26 cellular contexts compared by ENCODE assay signal in genomic region chr14:99080306-99080705, GRCh38.
DNase-seq lines count a peak whose midpoint lies in the region; FAIRE-seq and TF ChIP-seq lines count a peak whose summit lies in the region.
"Had no signal": no experiment of that assay in that cellular context is flagged by ENCODE, and none has a peak within 500 bp of the region (broad histone marks: within the 10 kb centered on the region; RNA-seq: fewer than 3 reads in every experiment).

No MANE protein-coding gene starts in this region.

- H3K23me2 ChIP-seq in H9 (ENCODE audit: insufficient read length, low read depth, low read length, poor library complexity, severe bottlenecking): no peaks in the 10 kb centered on the region

- H2AFZ ChIP-seq in H9 (ENCODE audit: low read length): no peak overlapping the region

- no peak overlapping the region for H3K4me2 ChIP-seq in H9 (ENCODE audit: insufficient read depth, insufficient read length, low read length)
- H3K4me2 ChIP-seq: A549; BLaER1 treated with 17β-estradiol and CSF1 and Interleukin-3, amounts not matched to agents 10 nM and 100 nM had no signal

- no peak overlapping the region for H2BK5ac ChIP-seq in H9 (ENCODE audit: insufficient read length, low read length)

- no peak overlapping the region for H3T11ph ChIP-seq in H9 (ENCODE audit: low read length)

- no peak overlapping the region for H3K18ac ChIP-seq in H9 (ENCODE audit: insufficient read length, low read depth, low read length)

- no CpG with 5 or more reads among the region's 3 CpGs for WGBS in H9 (ENCODE audit: extremely low coverage, insufficient read length, low lambda C conversion rate)

- no peak overlapping the region for H4K91ac ChIP-seq in H9 (ENCODE audit: insufficient read length, low read depth, low read length)

- no peak overlapping the region for H3K27ac Mint-ChIP-seq in H9
- H3K27ac Mint-ChIP-seq: CD4-positive, alpha-beta T cell; CD8-positive, alpha-beta memory T cell had no signal

- H4K5ac ChIP-seq in H9 (ENCODE audit: insufficient read length, low read depth, low read length): no peak overlapping the region

- no peaks in the 10 kb centered on the region for H4K20me1 ChIP-seq in H9 (ENCODE audit: control insufficient read depth, insufficient read depth, insufficient read length)
- H4K20me1 ChIP-seq: BLaER1 treated with 17β-estradiol and CSF1 and Interleukin-3, amounts not matched to agents 10 nM and 100 nM had no signal

- no peaks in the 10 kb centered on the region for H3K79me2 ChIP-seq in H9 (ENCODE audit: insufficient read depth, low read length)

- no peak overlapping the region for H2AK5ac ChIP-seq in H9 (ENCODE audit: insufficient read length, low read length)

- no peak overlapping the region for H3K4me3 Mint-ChIP-seq in H9
- H3K4me3 Mint-ChIP-seq: CD14-positive monocyte; CD4-positive, alpha-beta T cell; CD8-positive, alpha-beta memory T cell had no signal

- peak; percentile 5 for DNase-seq in D341Med (ENCODE audit: low spot score)
- DNase-seq in H9: peak; percentile 8
- peak; percentile 55 for DNase-seq in mesenteric fat pad (ENCODE audit: low spot score)
- DNase-seq in frontal cortex (ENCODE audit: low spot score in 2 of 2): no peak
- DNase-seq in NOMO-1 treated with DMSO at 0.1 percent for 48 hours (lab: John Stamatoyannopoulos, UW; ENCODE audit: unreplicated experiment): no peak
- DNase-seq in DMS153 treated with DMSO at 0.1 percent for 48 hours (lab: John Stamatoyannopoulos, UW; ENCODE audit: unreplicated experiment): no peak
- DNase-seq: 8988T; ACHN; AML-193; BE2C; Calu3; CD4-positive, alpha-beta T cell; CD8-positive, alpha-beta memory T cell; COR-L47; DMS 273 treated with DMSO at 0.1 percent for 48 hours; DMS53; DMS79 treated with DMSO at 0.1 percent for 48 hours; GF-D8; GOT3; HCEC 1CT had no signal

- H3K4ac ChIP-seq in H9 (ENCODE audit: low read depth, low read length): no peak overlapping the region

- H3K23ac ChIP-seq in H9 (ENCODE audit: insufficient read length, low read depth, low read length): no peak overlapping the region

- H3K79me1 ChIP-seq in H9 (ENCODE audit: insufficient read depth, low read depth, low read length, poor library complexity, severe bottlenecking): no peaks in the 10 kb centered on the region

- no peak overlapping the region for H4K8ac ChIP-seq in H9 (replicated peaks; ENCODE audit: insufficient read length, low read depth, low read length)

- H2BK12ac ChIP-seq in H9 (ENCODE audit: insufficient read length, low read depth, low read length): no peak overlapping the region

- H3K4me1 ChIP-seq in H9 (ENCODE audit: insufficient read depth, low read length): no peaks in the 10 kb centered on the region; the same call in 1 of the 2 replicates
- H3K4me1 ChIP-seq: A549, BE2C had no signal

- H3K14ac ChIP-seq in H9 (ENCODE audit: insufficient read depth, low read length): no peak overlapping the region

- peaks cover 0 to 18% of the 10 kb centered on the region in 2 experiments for H3K9me3 Mint-ChIP-seq in H9

- no peak overlapping the region for H2BK120ac ChIP-seq in H9 (ENCODE audit: low read depth, low read length, poor library complexity, severe bottlenecking)

- no peak overlapping the region for H3K9ac ChIP-seq in H9 (ENCODE audit: extremely low read depth, insufficient read length, low read length)
- H3K9ac ChIP-seq: BLaER1 treated with 17β-estradiol and CSF1 and Interleukin-3, amounts not matched to agents 10 nM and 100 nM had no signal

- no peaks in the 10 kb centered on the region for H3K9me3 ChIP-seq in H9 (ENCODE audit: control insufficient read depth, low read depth, low read length)
- H3K9me3 ChIP-seq: BE2C had no signal

- no peak overlapping the region for H3K56ac ChIP-seq in H9 (ENCODE audit: insufficient read length, low read depth, low read length)

- H2BK15ac ChIP-seq in H9 (ENCODE audit: low read depth, low read length): no peak overlapping the region

- H3K4me1 Mint-ChIP-seq in H9: no peaks in the 10 kb centered on the region

- TF ChIP-seq CTCF in H9 (conservative IDR thresholded peaks at IDR 0.05): no peak

- H3K36me3 Mint-ChIP-seq in H9 (ENCODE audit: insufficient read depth in 1 of 3, low read depth in 3 of 3): no peaks in the 10 kb centered on the region

- no peaks in the 10 kb centered on the region for H3K27me3 ChIP-seq in H9 (ENCODE audit: insufficient read depth, low read length)
- H3K27me3 ChIP-seq: BE2C; BLaER1 treated with 17β-estradiol and CSF1 and Interleukin-3, amounts not matched to agents 10 nM and 100 nM had no signal

- H3K27me3 Mint-ChIP-seq in H9 (ENCODE audit: low read depth): no peaks in the 10 kb centered on the region
- H3K27me3 Mint-ChIP-seq: CD4-positive, alpha-beta T cell had no signal

- H3K27ac ChIP-seq in H9 (ENCODE audit: insufficient read length, low read depth, low read length): no peak overlapping the region
- H3K27ac ChIP-seq: A549; BLaER1 treated with 17β-estradiol and CSF1 and Interleukin-3, amounts not matched to agents 10 nM and 100 nM had no signal

- FAIRE-seq in frontal cortex (lab: Jason Lieb, UNC): no peak
- FAIRE-seq: A549, GM12891, GM18507, H54 had no signal

- H2BK20ac ChIP-seq in H9 (ENCODE audit: low read depth, low read length, poor library complexity, severe bottlenecking): no peak overlapping the region

Comparison
In these comparisons a context has a peak if more than half of its experiments do, and no peak if none do; other contexts are left out.
1. DNase-seq: peak in D341Med (single experiment), H9 (single experiment) and mesenteric fat pad (single experiment); none in frontal cortex (0 of 2), NOMO-1 treated with DMSO at 0.1 percent for 48 hours (single experiment) and DMS153 treated with DMSO at 0.1 percent for 48 hours (single experiment).